ENCODE assay signal across 21 cellular contexts in the genomic region with DNA sequence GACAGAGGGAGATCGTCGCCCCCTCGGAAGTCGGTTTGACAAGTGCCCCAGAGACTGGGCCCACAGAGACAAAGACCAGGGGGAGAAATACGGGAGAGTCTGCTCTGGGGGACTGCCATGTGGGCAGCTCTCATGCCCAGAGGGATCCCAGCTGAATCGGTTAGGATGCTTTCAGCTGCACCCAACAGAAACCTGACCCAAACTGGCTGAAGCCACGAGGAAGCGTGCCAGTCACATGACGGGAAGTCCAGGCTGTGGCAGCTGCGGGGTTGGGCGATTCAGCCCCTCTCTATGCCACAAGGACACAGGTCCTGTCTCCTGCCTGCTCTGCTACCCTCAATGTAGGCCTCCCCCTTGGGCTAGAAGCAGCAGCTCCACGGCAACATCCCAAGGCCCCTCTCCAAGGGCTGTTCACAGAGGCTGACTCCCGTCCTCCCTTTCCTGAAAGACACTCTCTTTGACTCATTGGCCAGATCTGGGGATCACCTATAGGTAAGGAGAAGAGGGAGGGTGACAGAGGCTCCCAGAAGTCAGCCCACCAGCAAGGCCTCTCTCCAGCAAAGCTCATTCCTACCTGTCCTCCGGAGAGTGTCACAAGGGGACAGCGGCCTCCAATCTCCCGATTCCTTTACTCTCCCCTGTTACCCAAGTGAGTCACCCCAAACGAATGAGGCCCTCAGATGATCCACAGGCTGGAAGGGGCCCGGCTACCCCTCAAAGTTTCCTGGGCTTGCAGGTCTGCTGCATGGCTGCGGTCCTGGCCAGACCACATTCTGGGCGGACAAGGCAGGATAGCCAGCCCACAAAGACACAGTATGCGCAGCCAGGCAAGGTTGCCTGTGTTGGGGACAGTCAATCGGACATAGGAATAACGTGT.
"Had no signal": no experiment of that assay in that cellular context is flagged by ENCODE, and none has a peak within 500 bp of the region (broad histone marks: within the 10 kb centered on the region; RNA-seq: fewer than 3 reads in every experiment).

No MANE protein-coding gene starts in this region.

- H3K27ac ChIP-seq: colonic mucosa, foreskin keratinocyte, pancreas, prostate gland, right lobe of liver, tibial artery, upper lobe of left lung had no signal

- H3K4me1 ChIP-seq: colonic mucosa, foreskin keratinocyte, pancreas, prostate gland, right lobe of liver, tibial artery, upper lobe of left lung had no signal

- H3K9me3 Mint-ChIP-seq: naive B cell; stimulated activated memory B cell treated with anti-CD40 and anti-IgM and Interleukin-4, amounts not matched to agents 10 μg/mL and 1 μg/mL and 100 μg/mL, for 72 hours; stimulated activated naive CD8-positive, alpha-beta T cell treated with anti-CD3 and anti-CD28 coated beads, Interleukin-15, Interleukin-2, amounts not matched to agents 100 ng/mL and 50 ng/mL, for 24 hours had no signal

- H3K4me3 ChIP-seq: colonic mucosa, pancreas, prostate gland, right lobe of liver, tibial artery, upper lobe of left lung had no signal

- H3K27me3 ChIP-seq: colonic mucosa, foreskin keratinocyte, pancreas, right lobe of liver, upper lobe of left lung had no signal

- H3K9me3 ChIP-seq: colonic mucosa, pancreas, prostate gland, right lobe of liver, tibial artery, upper lobe of left lung had no signal

- ATAC-seq: foreskin keratinocyte; left colon; left ventricle myocardium superior; pancreas; right lobe of liver; stimulated activated memory B cell treated with anti-CD40 and anti-IgM and Interleukin-4, amounts not matched to agents 10 μg/mL and 1 μg/mL and 100 μg/mL, for 72 hours had no signal

- FAIRE-seq: endothelial cell of umbilical vein, pancreas had no signal

- H3K36me3 Mint-ChIP-seq: naive B cell; stimulated activated memory B cell treated with anti-CD40 and anti-IgM and Interleukin-4, amounts not matched to agents 10 μg/mL and 1 μg/mL and 100 μg/mL, for 72 hours had no signal

- H3K4me1 Mint-ChIP-seq: naive B cell; stimulated activated memory B cell treated with anti-CD40 and anti-IgM and Interleukin-4, amounts not matched to agents 10 μg/mL and 1 μg/mL and 100 μg/mL, for 72 hours had no signal

- H3K27ac Mint-ChIP-seq: stimulated activated memory B cell treated with anti-CD40 and anti-IgM and Interleukin-4, amounts not matched to agents 10 μg/mL and 1 μg/mL and 100 μg/mL, for 72 hours; stimulated activated naive CD8-positive, alpha-beta T cell treated with anti-CD3 and anti-CD28 coated beads, Interleukin-15, Interleukin-2, amounts not matched to agents 100 ng/mL and 50 ng/mL, for 24 hours had no signal

- H3K36me3 ChIP-seq: colonic mucosa, pancreas, prostate gland, right lobe of liver, tibial artery, upper lobe of left lung had no signal

- H3K4me3 Mint-ChIP-seq: naive B cell; stimulated activated memory B cell treated with anti-CD40 and anti-IgM and Interleukin-4, amounts not matched to agents 10 μg/mL and 1 μg/mL and 100 μg/mL, for 72 hours; stimulated activated naive CD8-positive, alpha-beta T cell treated with anti-CD3 and anti-CD28 coated beads, Interleukin-15, Interleukin-2, amounts not matched to agents 100 ng/mL and 50 ng/mL, for 24 hours had no signal

- DNase-seq: cerebellar nuclear complex; colonic mucosa; dermis blood vessel endothelial cell; erythroblast; foreskin keratinocyte; left colon; left ventricle myocardium superior; mesendoderm; naive B cell; nucleus accumbens; pancreas; stimulated activated CD4-positive, alpha-beta T cell treated with anti-CD3 and anti-CD28 coated beads, Interleukin-15, amount 100 ng/mL, for 24 hours; stimulated activated CD4-positive, alpha-beta T cell treated with anti-CD3 and anti-CD28 coated beads, Interleukin-1b, Interleukin-23, amount 100 ng/mL, for 48 hours; stimulated activated CD4-positive, alpha-beta T cell treated with anti-CD3 and anti-CD28 coated beads, Interleukin-4, amount 100 ng/mL, for 24 hours; tibial artery had no signal
